In the genomic region with DNA sequence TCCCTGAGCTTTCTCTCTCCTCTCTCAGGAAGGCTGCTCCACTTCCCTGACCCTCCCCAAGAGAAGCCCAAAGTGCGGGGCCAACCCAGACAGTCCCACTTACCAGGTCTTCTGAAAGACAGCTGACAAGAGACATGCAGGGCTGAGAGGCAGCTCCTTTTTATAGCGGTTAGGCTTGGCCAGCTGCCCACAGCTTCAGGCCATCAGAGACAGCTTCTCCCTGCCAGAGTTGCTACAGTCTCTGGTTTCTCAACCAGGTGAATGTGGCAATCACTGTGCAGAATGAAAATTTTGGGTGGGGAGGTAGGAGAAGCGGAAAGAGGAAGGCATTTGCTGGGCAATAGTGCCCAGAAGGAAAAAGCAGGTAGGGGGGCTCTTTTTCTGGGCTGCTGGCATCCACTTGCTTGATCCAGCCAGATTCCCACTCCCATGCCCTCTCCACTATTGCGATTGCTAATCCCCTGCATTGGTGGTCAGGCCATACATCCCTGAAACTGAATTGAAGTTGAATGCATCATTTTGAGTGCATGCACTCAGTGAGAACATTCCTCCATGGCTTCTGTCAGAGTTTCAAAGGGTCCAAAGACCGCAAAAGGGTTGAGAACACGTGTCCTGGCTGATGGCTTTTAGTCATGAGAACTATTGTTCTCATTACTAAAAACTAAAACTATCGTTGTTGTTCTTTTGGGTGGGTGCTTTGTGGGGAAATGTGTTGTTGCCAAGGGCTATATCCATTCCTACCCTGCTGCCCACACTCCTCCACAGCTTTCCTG, we compare ENCODE assay signal across 11 cellular contexts. TPM values are rescaled to one million over a fixed set of nuclear protein-coding genes. Genes with fewer than 3 reads are reported as not detected.
DNase-seq lines count a peak whose midpoint lies in the region; ATAC-seq and TF ChIP-seq lines count a peak whose summit lies in the region.
"Had no signal": no experiment of that assay in that cellular context is flagged by ENCODE, and none has a peak within 500 bp of the region (broad histone marks: within the 10 kb centered on the region; RNA-seq: fewer than 3 reads in every experiment).

A gene (minus strand): TSS at position 136 of the 773 bp plus-strand sequence. CDS start 538 bp downstream, outside the sequence.

- peaks cover 0 to 19% (median 0%) of the 10 kb centered on the region in 4 donors for H3K27me3 ChIP-seq in esophagus squamous epithelium

- H3K36me3 Mint-ChIP-seq in CD14-positive monocyte: peaks cover 6 to 19% of the 10 kb centered on the region in 2 donors
- H3K36me3 Mint-ChIP-seq in osteocyte (ENCODE audit: unreplicated experiment): no peaks in the 10 kb centered on the region
- H3K36me3 Mint-ChIP-seq: activated naive CD8-positive, alpha-beta T cell treated with anti-CD3 and anti-CD28 coated beads for 36 hours had no signal

- 41 to 43% methylated on average over 6 to 7 of the region's 7 CpGs for WGBS in esophagus squamous epithelium, 2 donors

- peaks cover 24 to 86% (median 30%) of the 10 kb centered on the region in 3 donors for H3K4me1 ChIP-seq in esophagus squamous epithelium

- DNase-seq in CD14-positive monocyte (ENCODE audit: low spot score) (peak; percentile 74), NOMO-1 (lab: John Stamatoyannopoulos, UW; ENCODE audit: unreplicated experiment in 2 of 2) (peak; percentile 87 to 88), esophagus squamous epithelium (lab: John Stamatoyannopoulos, UW) (no peak), osteocyte (ENCODE audit: extremely low spot score, unreplicated experiment) (peak; percentile 71), glomerular visceral epithelial cell (ENCODE audit: extremely low spot score) (no peak)
- no peak for DNase-seq in activated naive CD4-positive, alpha-beta T cell (lab: John Stamatoyannopoulos, UW)
- DNase-seq: activated naive CD8-positive, alpha-beta T cell treated with anti-CD3 and anti-CD28 coated beads for 36 hours; NCI-H510A treated with DMSO at 0.1 percent for 48 hours had no signal

- H3K27me3 Mint-ChIP-seq in CD14-positive monocyte (ENCODE audit: low read depth in 3 of 3) (peaks cover 1 to 2% (median 2%) of the 10 kb centered on the region in 3 donors), osteocyte (ENCODE audit: unreplicated experiment) (peaks cover 2% of the 10 kb centered on the region)

- intact Hi-C loops in CD14-positive monocyte (cut with micrococcal nuclease) (no loop called here), esophagus squamous epithelium (cut with DNase I) (no loop called here)

- peak within 1 kb of the TSS; percentile 97 to 100 (median 99) for H3K27ac Mint-ChIP-seq in CD14-positive monocyte
- H3K27ac Mint-ChIP-seq in osteocyte (ENCODE audit: unreplicated experiment): no peak within 1 kb of the TSS
- H3K27ac Mint-ChIP-seq: activated naive CD8-positive, alpha-beta T cell treated with anti-CD3 and anti-CD28 coated beads for 36 hours; B cell had no signal

- H3K4me3 Mint-ChIP-seq in CD14-positive monocyte (peak within 1 kb of the TSS; percentile 100), osteocyte (ENCODE audit: unreplicated experiment) (no peak within 1 kb of the TSS)
- H3K4me3 Mint-ChIP-seq: activated naive CD8-positive, alpha-beta T cell treated with anti-CD3 and anti-CD28 coated beads for 36 hours; B cell had no signal

- no peaks in the 10 kb centered on the region for H3K9me3 ChIP-seq in esophagus squamous epithelium

- H3K4me1 Mint-ChIP-seq in CD14-positive monocyte (peaks cover 91% of the 10 kb centered on the region), osteocyte (ENCODE audit: unreplicated experiment) (no peaks in the 10 kb centered on the region)
- H3K4me1 Mint-ChIP-seq: activated naive CD8-positive, alpha-beta T cell treated with anti-CD3 and anti-CD28 coated beads for 36 hours; B cell had no signal

- H3K27ac ChIP-seq in esophagus squamous epithelium: peak within 1 kb of the TSS; percentile 79 to 90 (median 88)

- peak in 1 of 4 donors; percentile 72 for TF ChIP-seq POLR2A in esophagus squamous epithelium (IDR thresholded peaks at IDR 0.05)

- TF ChIP-seq CTCF in CD14-positive monocyte (IDR thresholded peaks at IDR 0.05): no peak
- TF ChIP-seq CTCF in esophagus squamous epithelium (IDR thresholded peaks at IDR 0.05): no peak
- TF ChIP-seq CTCF in osteocyte (IDR thresholded peaks at IDR 0.05): no peak

- no peaks in the 10 kb centered on the region for H3K36me3 ChIP-seq in esophagus squamous epithelium

- H3K9me3 Mint-ChIP-seq in CD14-positive monocyte: peaks cover 0 to 2% (median 0%) of the 10 kb centered on the region in 7 donors
- no peaks in the 10 kb centered on the region for H3K9me3 Mint-ChIP-seq in osteocyte (ENCODE audit: unreplicated experiment)
- H3K9me3 Mint-ChIP-seq: activated naive CD8-positive, alpha-beta T cell treated with anti-CD3 and anti-CD28 coated beads for 36 hours had no signal

- peak within 1 kb of the TSS; percentile 36 to 61 (median 46) for H3K4me3 ChIP-seq in esophagus squamous epithelium

- ATAC-seq in GM18498 (IDR thresholded peaks at IDR 0.05; ENCODE audit: unreplicated experiment) (no peak), HG02840 (IDR thresholded peaks at IDR 0.05; ENCODE audit: low FRiP score, unreplicated experiment) (no peak)

RNA-seq across cellular contexts. Expression of the gene that starts here (rescaled TPM):
- over 10,000 TPM; 27,689 to 30,135 TPM for polyA plus RNA-seq in CD14-positive monocyte
- over 10,000 TPM in 3 of 4 donors, 1,000 to 10,000 TPM in 1; 4,308 to 17,245 (median 15,998) TPM for total RNA-seq in esophagus squamous epithelium
- not detected in 2 replicates for total RNA-seq in osteocyte
- total RNA-seq: activated naive CD8-positive, alpha-beta T cell treated with anti-CD3 and anti-CD28 coated beads for 36 hours had no signal

Comparison
In these comparisons a context has a peak if more than half of its experiments do, and no peak if none do; other contexts are left out.
1. RNA of the gene that starts here (total RNA-seq): 4,308 to 17,245 TPM in esophagus squamous epithelium; not detected in osteocyte; every median in the first group is over 1,000 times any median in the second.
2. Peak in DNase-seq in osteocyte; RNA of the gene not detected or under 1 TPM.
3. DNase-seq: peak in CD14-positive monocyte (single experiment) and NOMO-1 (2 of 2); none in esophagus squamous epithelium (single experiment), glomerular visceral epithelial cell (single experiment) and activated naive CD4-positive, alpha-beta T cell (0 of 4).